1 cellular context compared by ENCODE assay signal in genomic region chr19:6097911-6098310, GRCh38.
A peak's percentile ranks its signal among the peaks of the same experiment; 100 is the strongest.
TF ChIP-seq lines count a peak whose summit lies in the region.

No MANE protein-coding gene starts in this region.

TF ChIP-seq in HepG2, 621 proteins besides CTCF, POLR2A, EP300 and RAD21:
- TF ChIP-seq PHF21A (CRISPR knock-in tag; IDR thresholded peaks at IDR 0.05) (no peak), ATF7 (IDR thresholded peaks at IDR 0.05) (peak; percentile 95), ATF7 (CRISPR knock-in tag; IDR thresholded peaks at IDR 0.05) (no peak), CREB1 (IDR thresholded peaks at IDR 0.05) (peak; percentile 85), CREB1 (CRISPR knock-in tag; IDR thresholded peaks at IDR 0.05) (no peak)
